In genomic region chr16:8867483-8868271, GRCh38 we compare ENCODE assay signal across 8 cellular contexts. TPM values are rescaled to one million over a fixed set of nuclear protein-coding genes. Genes with fewer than 3 reads are reported as not detected.
DNase-seq lines count a peak whose midpoint lies in the region; ATAC-seq and TF ChIP-seq lines count a peak whose summit lies in the region.

No MANE protein-coding gene starts in this region.

- in situ Hi-C loops in GM13976 (cut with MboI; ENCODE audit: low sequenced_read_pairs, unreplicated experiment) = no loop called here

- peak overlapping the region; percentile 95 for H3K27ac Mint-ChIP-seq in activated CD4-positive, alpha-beta memory T cell treated with anti-CD3 and anti-CD28 coated beads, Interleukin-2, amount 10 ng/mL, durations not matched to agents 7 days and 5 days

- no peaks in the 10 kb centered on the region for H3K9me3 Mint-ChIP-seq in activated CD4-positive, alpha-beta memory T cell treated with anti-CD3 and anti-CD28 coated beads, Interleukin-2, amount 10 ng/mL, durations not matched to agents 7 days and 5 days

- H3K4me3 ChIP-seq in fibroblast of pulmonary artery (replicated peaks; ENCODE audit: low read depth, low read length) = peak overlapping the region; percentile 92

- peak; percentile 1 for ATAC-seq in HG03045 (IDR thresholded peaks at IDR 0.05; ENCODE audit: unreplicated experiment)
- ATAC-seq in HG03442 (IDR thresholded peaks at IDR 0.05; ENCODE audit: unreplicated experiment) = no peak
- ATAC-seq in HG02642 (IDR thresholded peaks at IDR 0.05; ENCODE audit: poor library complexity, unreplicated experiment) = no peak

- H3K4me1 Mint-ChIP-seq in activated CD4-positive, alpha-beta memory T cell treated with anti-CD3 and anti-CD28 coated beads, Interleukin-2, amount 10 ng/mL, durations not matched to agents 7 days and 5 days = peaks cover 59% of the 10 kb centered on the region

- no peaks in the 10 kb centered on the region for H3K27me3 Mint-ChIP-seq in activated CD4-positive, alpha-beta memory T cell treated with anti-CD3 and anti-CD28 coated beads, Interleukin-2, amount 10 ng/mL, durations not matched to agents 7 days and 5 days

- TF ChIP-seq CTCF in fibroblast of pulmonary artery (IDR thresholded peaks at IDR 0.05; ENCODE audit: low read length, missing control alignments) (no peak), GM13976 (IDR thresholded peaks at IDR 0.05; ENCODE audit: borderline replicate concordance, control extremely low read depth, extremely low read depth, insufficient read depth, missing control alignments) (no peak)

- POLR2A ChIA-PET in activated CD4-positive, alpha-beta memory T cell treated with anti-CD3 and anti-CD28 coated beads, Interleukin-2, amount 10 ng/mL, durations not matched to agents 7 days and 5 days (lab: Charles Lee) = interaction anchor here (0.8 to 5.2 kb wide), 24 partner anchors 8 to 246 kb away, joined by 3 to 84 read pairs (median 6); partner anchors contain the start of genes ABAT, HAPSTR1, LITAFD and METTL22

- H3K4me3 Mint-ChIP-seq in activated CD4-positive, alpha-beta memory T cell treated with anti-CD3 and anti-CD28 coated beads, Interleukin-2, amount 10 ng/mL, durations not matched to agents 7 days and 5 days = peak overlapping the region; percentile 97

- CTCF ChIA-PET in activated CD4-positive, alpha-beta memory T cell treated with anti-CD3 and anti-CD28 coated beads, Interleukin-2, amount 10 ng/mL, durations not matched to agents 7 days and 5 days (lab: Charles Lee) = interaction anchor here (1.0 to 6.9 kb wide), 6 partner anchors 14 to 141 kb away, joined by 3 to 64 read pairs (median 4); partner anchors contain the start of genes LITAFD, PMM2 and TMEM186

- DNase-seq in C1 segment of cervical spinal cord (lab: John Stamatoyannopoulos, UW) (peak in 10 of 14 donors; percentile 19 to 52 (median 36)), fibroblast of pulmonary artery (ENCODE audit: low read depth) (no peak), nucleus accumbens (lab: John Stamatoyannopoulos, UW) (peak in 43 of 56 donors; percentile 8 to 66 (median 38)), GM13976 (ENCODE audit: low spot score) (no peak)
- peak; percentile 30 for DNase-seq in activated CD4-positive, alpha-beta memory T cell treated with anti-CD3 and anti-CD28 coated beads, Interleukin-2, amount 10 ng/mL, durations not matched to agents 7 days and 5 days

- peaks cover 23% of the 10 kb centered on the region for H3K36me3 Mint-ChIP-seq in activated CD4-positive, alpha-beta memory T cell treated with anti-CD3 and anti-CD28 coated beads, Interleukin-2, amount 10 ng/mL, durations not matched to agents 7 days and 5 days (ENCODE audit: low read depth)

RNA-seq across cellular contexts. Expression of gene CARHSP1, which starts 1.1 kb away (rescaled TPM):
- total RNA-seq in activated CD4-positive, alpha-beta memory T cell treated with anti-CD3 and anti-CD28 coated beads, Interleukin-2, amount 10 ng/mL, durations not matched to agents 7 days and 5 days = 100 to 1,000 TPM; 168 to 179 TPM

RNA-seq across cellular contexts. Expression of gene LITAFD, which starts 14.5 kb away (rescaled TPM):
- not detected for total RNA-seq in activated CD4-positive, alpha-beta memory T cell treated with anti-CD3 and anti-CD28 coated beads, Interleukin-2, amount 10 ng/mL, durations not matched to agents 7 days and 5 days

Comparison
In these comparisons a context has a peak if more than half of its experiments do, and no peak if none do; other contexts are left out.
1. DNase-seq: peak in C1 segment of cervical spinal cord (10 of 14), activated CD4-positive, alpha-beta memory T cell treated with anti-CD3 and anti-CD28 coated beads, Interleukin-2, amount 10 ng/mL, durations not matched to agents 7 days and 5 days (single experiment) and nucleus accumbens (43 of 56); none in fibroblast of pulmonary artery (single experiment) and GM13976 (single experiment).